15 cellular contexts compared by ENCODE assay signal in genomic region chr20:19968488-19969073, GRCh38. TPM values are rescaled to one million over a fixed set of nuclear protein-coding genes. Genes with fewer than 3 reads are reported as not detected.
A peak's percentile ranks its signal among the peaks of the same experiment; 100 is the strongest.
DNase-seq lines count a peak whose midpoint lies in the region; ATAC-seq and TF ChIP-seq lines count a peak whose summit lies in the region.
"Had no signal": no experiment of that assay in that cellular context is flagged by ENCODE, and none has a peak within 500 bp of the region (broad histone marks: within the 10 kb centered on the region; RNA-seq: fewer than 3 reads in every experiment).

No MANE protein-coding gene starts in this region.

- H3K36me3 Mint-ChIP-seq in CD8-positive, alpha-beta memory T cell = no peaks in the 10 kb centered on the region
- no peaks in the 10 kb centered on the region for H3K36me3 Mint-ChIP-seq in T-helper 17 cell (ENCODE audit: low read depth)

- H3K27ac ChIP-seq in CD8-positive, alpha-beta memory T cell (ENCODE audit: low read depth, low read length) = no peak overlapping the region
- no peak overlapping the region for H3K27ac ChIP-seq in KMS-11
- H3K27ac ChIP-seq in lower lobe of right lung = peak overlapping the region; percentile 7
- H3K27ac ChIP-seq in mesendoderm (ENCODE audit: low read depth, low read length) = no peak overlapping the region
- H3K27ac ChIP-seq: ascending aorta, colonic mucosa had no signal

- H3K79me2 ChIP-seq in KMS-11 (ENCODE audit: insufficient read depth, low read depth) = no peaks in the 10 kb centered on the region
- H3K79me2 ChIP-seq in mesendoderm (ENCODE audit: control insufficient read depth, insufficient read depth, low read length) = no peaks in the 10 kb centered on the region

- CTCF ChIA-PET in CD8-positive, alpha-beta memory T cell (lab: Charles Lee) = no interaction called here

- TF ChIP-seq CTCF in KMS-11 (conservative IDR thresholded peaks at IDR 0.05; ENCODE audit: low read depth, low read length) (no peak), lower lobe of right lung (IDR thresholded peaks at IDR 0.05) (no peak)

- peak overlapping the region in 7 of 8 donors; percentile 0 to 63 (median 47) for H3K27ac Mint-ChIP-seq in CD8-positive, alpha-beta memory T cell
- peak overlapping the region; percentile 81 for H3K27ac Mint-ChIP-seq in T-helper 17 cell
- H3K27ac Mint-ChIP-seq: B cell had no signal

- no peak overlapping the region for H2AFZ ChIP-seq in KMS-11 (ENCODE audit: low read depth)

- H3K27me3 Mint-ChIP-seq in CD8-positive, alpha-beta memory T cell = peaks cover 0 to 3% of the 10 kb centered on the region in 2 donors
- H3K27me3 Mint-ChIP-seq in T-helper 17 cell = no peaks in the 10 kb centered on the region
- H3K27me3 Mint-ChIP-seq: B cell had no signal

- H3K79me1 ChIP-seq in mesendoderm (ENCODE audit: low read length) = no peaks in the 10 kb centered on the region

- H3K4me1 Mint-ChIP-seq in CD8-positive, alpha-beta memory T cell = peaks cover 28 to 40% (median 29%) of the 10 kb centered on the region in 3 donors
- H3K4me1 Mint-ChIP-seq in T-helper 17 cell = peaks cover 23% of the 10 kb centered on the region

- POLR2A ChIA-PET in CD8-positive, alpha-beta memory T cell (lab: Charles Lee) = no interaction called here

- no peak overlapping the region for H4K8ac ChIP-seq in mesendoderm (ENCODE audit: low read depth, low read length)

- no peaks in the 10 kb centered on the region for H3K36me3 ChIP-seq in CD8-positive, alpha-beta memory T cell (ENCODE audit: insufficient read depth, low read length)
- H3K36me3 ChIP-seq in KMS-11 (ENCODE audit: insufficient read depth) = no peaks in the 10 kb centered on the region
- H3K36me3 ChIP-seq in lower lobe of right lung = peaks cover 91% of the 10 kb centered on the region
- H3K36me3 ChIP-seq in mesendoderm (ENCODE audit: control insufficient read depth, insufficient read depth, low read length) = no peaks in the 10 kb centered on the region
- H3K36me3 ChIP-seq: colonic mucosa had no signal

- H3K4me3 Mint-ChIP-seq in CD8-positive, alpha-beta memory T cell = peak overlapping the region in 6 of 7 donors; percentile 1 to 46 (median 11)
- H3K4me3 Mint-ChIP-seq in T-helper 17 cell = peak overlapping the region; percentile 73
- H3K4me3 Mint-ChIP-seq: B cell, neural crest cell had no signal

- peaks cover 8% of the 10 kb centered on the region for H3K4me1 ChIP-seq in CD8-positive, alpha-beta memory T cell (ENCODE audit: insufficient read depth, low read length)
- peaks cover 46% of the 10 kb centered on the region for H3K4me1 ChIP-seq in KMS-11 (ENCODE audit: low read depth, poor library complexity, severe bottlenecking)
- H3K4me1 ChIP-seq in lower lobe of right lung = peaks cover 56% of the 10 kb centered on the region
- H3K4me1 ChIP-seq in mesendoderm (ENCODE audit: control insufficient read depth, low read depth, low read length) = no peaks in the 10 kb centered on the region
- H3K4me1 ChIP-seq: colonic mucosa had no signal

- no peaks in the 10 kb centered on the region for H4K20me1 ChIP-seq in KMS-11 (ENCODE audit: insufficient read depth)

- H2AK5ac ChIP-seq in mesendoderm (ENCODE audit: low read length) = no peak overlapping the region

- H3K4ac ChIP-seq in mesendoderm (ENCODE audit: low read depth, low read length) = no peak overlapping the region

- H3K4me2 ChIP-seq in KMS-11 = peak overlapping the region; percentile 25; the same call in 1 of the 2 replicates
- H3K4me2 ChIP-seq in mesendoderm (ENCODE audit: low read length) = no peak overlapping the region

- H2BK5ac ChIP-seq in mesendoderm (ENCODE audit: low read length) = no peak overlapping the region

- H3K9me3 ChIP-seq in CD8-positive, alpha-beta memory T cell (ENCODE audit: low read length) = no peaks in the 10 kb centered on the region
- no peaks in the 10 kb centered on the region for H3K9me3 ChIP-seq in T-helper 17 cell (ENCODE audit: control insufficient read depth, low read length, poor library complexity, severe bottlenecking)
- H3K9me3 ChIP-seq in lower lobe of right lung = no peaks in the 10 kb centered on the region
- H3K9me3 ChIP-seq: ascending aorta, colonic mucosa had no signal

- H3K56ac ChIP-seq in mesendoderm (ENCODE audit: low read length) = no peak overlapping the region

- no peak overlapping the region for H3K18ac ChIP-seq in mesendoderm (ENCODE audit: low read length)

- no peak overlapping the region for H3K9ac ChIP-seq in KMS-11
- no peak overlapping the region for H3K9ac ChIP-seq in mesendoderm (ENCODE audit: low read length)

- no peak overlapping the region for H2BK15ac ChIP-seq in mesendoderm (replicated peaks; ENCODE audit: low read depth)

- intact Hi-C loops in lower lobe of right lung (cut with DNase I) = no loop called here

- no peak overlapping the region for H4K5ac ChIP-seq in mesendoderm (ENCODE audit: low read length)

- peak; percentile 87 for ATAC-seq in T-helper 17 cell
- no peak for ATAC-seq in lower lobe of right lung
- ATAC-seq in GM19455 (IDR thresholded peaks at IDR 0.05; ENCODE audit: unreplicated experiment) = no peak
- ATAC-seq in HG03097 (IDR thresholded peaks at IDR 0.05; ENCODE audit: low FRiP score, unreplicated experiment) = no peak

- peak in 1 of 5 donors; percentile 8 for DNase-seq in CD8-positive, alpha-beta memory T cell
- DNase-seq in T-helper 17 cell (no peak), lower lobe of right lung (no peak), mesendoderm (no peak)
- DNase-seq: activated effector memory CD4-positive, alpha-beta T cell treated with anti-CD3 and anti-CD28 coated beads, Interleukin-2, amount 50 U/mL, for 16 hours; colonic mucosa; DMS79; NCI-H2029; retina had no signal

- WGBS in mesendoderm (ENCODE audit: extremely low coverage, insufficient coverage, low lambda C conversion rate) = no CpG with 5 or more reads among the region's 4 CpGs

- no peak overlapping the region for H2BK120ac ChIP-seq in mesendoderm (ENCODE audit: low read depth, low read length)

- H3K9me3 Mint-ChIP-seq in CD8-positive, alpha-beta memory T cell = no peaks in the 10 kb centered on the region
- H3K9me3 Mint-ChIP-seq: neural crest cell had no signal

- H3K23ac ChIP-seq in mesendoderm (ENCODE audit: low read length) = no peak overlapping the region

- H3K27me3 ChIP-seq in CD8-positive, alpha-beta memory T cell (ENCODE audit: insufficient read depth, low read length, poor library complexity, severe bottlenecking) = no peaks in the 10 kb centered on the region
- H3K27me3 ChIP-seq in KMS-11 (ENCODE audit: insufficient read depth, low read depth) = no peaks in the 10 kb centered on the region
- no peaks in the 10 kb centered on the region for H3K27me3 ChIP-seq in lower lobe of right lung (ENCODE audit: low read depth)
- no peaks in the 10 kb centered on the region for H3K27me3 ChIP-seq in mesendoderm (ENCODE audit: insufficient read depth, low read length, poor library complexity)
- H3K27me3 ChIP-seq: ascending aorta, colonic mucosa had no signal

- H3K4me3 ChIP-seq in CD8-positive, alpha-beta memory T cell (ENCODE audit: low read length) = no peak overlapping the region
- no peak overlapping the region for H3K4me3 ChIP-seq in KMS-11 (IDR thresholded peaks at IDR 0.05; ENCODE audit: insufficient read depth, low read depth, low read length)
- H3K4me3 ChIP-seq in lower lobe of right lung = no peak overlapping the region
- no peak overlapping the region for H3K4me3 ChIP-seq in mesendoderm (ENCODE audit: low read length)
- H3K4me3 ChIP-seq: ascending aorta, colonic mucosa had no signal

RNA-seq across cellular contexts. Expression of gene NAA20, which starts 48.6 kb away (rescaled TPM):
- total RNA-seq in CD8-positive, alpha-beta memory T cell = 10 to 100 TPM; 98.8 to 99.6 TPM
- 69.8 TPM for polyA plus RNA-seq in CD8-positive, alpha-beta memory T cell
- 10 to 100 TPM; 22.4 to 25.3 TPM for total RNA-seq in T-helper 17 cell
- 69.8 TPM for total RNA-seq in lower lobe of right lung
- 58.4 TPM for polyA plus RNA-seq in mesendoderm (2013, experiment 1 of 2)
- 54.4 TPM for polyA plus RNA-seq in mesendoderm (2013, experiment 2 of 2)
